13 cellular contexts compared by ENCODE assay signal in genomic region chr18:10269226-10269625, GRCh38.
"Had no signal": no experiment of that assay in that cellular context is flagged by ENCODE, and none has a peak within 500 bp of the region (broad histone marks: within the 10 kb centered on the region; RNA-seq: fewer than 3 reads in every experiment).

No MANE protein-coding gene starts in this region.

- ATAC-seq: activated T-cell treated with anti-CD3 and anti-CD28 coated beads, Interleukin-2, amount 50 U/mL, for 72 hours; mucosa of descending colon; naive thymus-derived CD8-positive, alpha-beta T cell; stimulated activated naive B cell treated with anti-CD40 and anti-IgM and Interleukin-4, amounts not matched to agents 10 μg/mL and 1 μg/mL and 100 μg/mL, for 72 hours had no signal

- H3K4me3 ChIP-seq: hepatocyte, mucosa of descending colon, right lobe of liver, suprapubic skin had no signal

- H3K9me3 Mint-ChIP-seq: activated CD4-positive, alpha-beta memory T cell treated with anti-CD3 and anti-CD28 coated beads, Interleukin-2, amount 10 ng/mL, durations not matched to agents 7 days and 5 days; activated naive CD8-positive, alpha-beta T cell treated with anti-CD3 and anti-CD28 coated beads, Interleukin-2, amount 10 ng/mL, durations not matched to agents 7 days and 5 days; activated T-cell treated with anti-CD3 and anti-CD28 coated beads, Interleukin-2, amount 50 U/mL, for 72 hours; naive thymus-derived CD8-positive, alpha-beta T cell; stimulated activated naive B cell treated with anti-CD40 and anti-IgM and Interleukin-4, amounts not matched to agents 10 μg/mL and 1 μg/mL and 100 μg/mL, for 72 hours had no signal

- H3K27ac Mint-ChIP-seq: activated CD4-positive, alpha-beta memory T cell treated with anti-CD3 and anti-CD28 coated beads, Interleukin-2, amount 10 ng/mL, durations not matched to agents 7 days and 5 days; activated naive CD8-positive, alpha-beta T cell treated with anti-CD3 and anti-CD28 coated beads, Interleukin-2, amount 10 ng/mL, durations not matched to agents 7 days and 5 days; activated T-cell treated with anti-CD3 and anti-CD28 coated beads, Interleukin-2, amount 50 U/mL, for 72 hours; naive thymus-derived CD8-positive, alpha-beta T cell; progenitor cell of endocrine pancreas; stimulated activated naive B cell treated with anti-CD40 and anti-IgM and Interleukin-4, amounts not matched to agents 10 μg/mL and 1 μg/mL and 100 μg/mL, for 72 hours had no signal

- DNase-seq: activated CD4-positive, alpha-beta memory T cell treated with anti-CD3 and anti-CD28 coated beads, Interleukin-2, amount 10 ng/mL, durations not matched to agents 7 days and 5 days; activated naive CD8-positive, alpha-beta T cell treated with anti-CD3 and anti-CD28 coated beads, Interleukin-2, amount 10 ng/mL, durations not matched to agents 7 days and 5 days; activated T-cell treated with anti-CD3 and anti-CD28 coated beads, Interleukin-2, amount 50 U/mL, for 72 hours; mucosa of descending colon; naive thymus-derived CD8-positive, alpha-beta T cell; right lobe of liver; stimulated activated CD4-positive, alpha-beta T cell treated with anti-CD3 and anti-CD28 coated beads, Interleukin-1b, Interleukin-23, amount 100 ng/mL, for 48 hours; stimulated activated naive B cell treated with anti-CD40 and anti-IgM and Interleukin-4, amounts not matched to agents 10 μg/mL and 1 μg/mL and 100 μg/mL, for 72 hours; T1000 had no signal

- H3K27ac ChIP-seq: hepatocyte, right lobe of liver, suprapubic skin had no signal

- H3K9me3 ChIP-seq: mucosa of descending colon, right lobe of liver, suprapubic skin had no signal

- H3K36me3 Mint-ChIP-seq: activated naive CD8-positive, alpha-beta T cell treated with anti-CD3 and anti-CD28 coated beads, Interleukin-2, amount 10 ng/mL, durations not matched to agents 7 days and 5 days; naive thymus-derived CD8-positive, alpha-beta T cell; stimulated activated naive B cell treated with anti-CD40 and anti-IgM and Interleukin-4, amounts not matched to agents 10 μg/mL and 1 μg/mL and 100 μg/mL, for 72 hours had no signal

- H3K27me3 Mint-ChIP-seq: activated CD4-positive, alpha-beta memory T cell treated with anti-CD3 and anti-CD28 coated beads, Interleukin-2, amount 10 ng/mL, durations not matched to agents 7 days and 5 days; activated naive CD8-positive, alpha-beta T cell treated with anti-CD3 and anti-CD28 coated beads, Interleukin-2, amount 10 ng/mL, durations not matched to agents 7 days and 5 days; stimulated activated naive B cell treated with anti-CD40 and anti-IgM and Interleukin-4, amounts not matched to agents 10 μg/mL and 1 μg/mL and 100 μg/mL, for 72 hours had no signal

- H3K27me3 ChIP-seq: hepatocyte, right lobe of liver, suprapubic skin had no signal

- H3K4me3 Mint-ChIP-seq: activated CD4-positive, alpha-beta memory T cell treated with anti-CD3 and anti-CD28 coated beads, Interleukin-2, amount 10 ng/mL, durations not matched to agents 7 days and 5 days; activated naive CD8-positive, alpha-beta T cell treated with anti-CD3 and anti-CD28 coated beads, Interleukin-2, amount 10 ng/mL, durations not matched to agents 7 days and 5 days; activated T-cell treated with anti-CD3 and anti-CD28 coated beads, Interleukin-2, amount 50 U/mL, for 72 hours; central memory CD8-positive, alpha-beta T cell; naive thymus-derived CD8-positive, alpha-beta T cell; stimulated activated naive B cell treated with anti-CD40 and anti-IgM and Interleukin-4, amounts not matched to agents 10 μg/mL and 1 μg/mL and 100 μg/mL, for 72 hours had no signal

- H3K36me3 ChIP-seq: right lobe of liver, suprapubic skin had no signal

- H3K4me1 ChIP-seq: right lobe of liver had no signal

- H3K4me1 Mint-ChIP-seq: activated CD4-positive, alpha-beta memory T cell treated with anti-CD3 and anti-CD28 coated beads, Interleukin-2, amount 10 ng/mL, durations not matched to agents 7 days and 5 days; central memory CD8-positive, alpha-beta T cell had no signal
